ENCODE assay signal across 1 cellular context in the genomic region with DNA sequence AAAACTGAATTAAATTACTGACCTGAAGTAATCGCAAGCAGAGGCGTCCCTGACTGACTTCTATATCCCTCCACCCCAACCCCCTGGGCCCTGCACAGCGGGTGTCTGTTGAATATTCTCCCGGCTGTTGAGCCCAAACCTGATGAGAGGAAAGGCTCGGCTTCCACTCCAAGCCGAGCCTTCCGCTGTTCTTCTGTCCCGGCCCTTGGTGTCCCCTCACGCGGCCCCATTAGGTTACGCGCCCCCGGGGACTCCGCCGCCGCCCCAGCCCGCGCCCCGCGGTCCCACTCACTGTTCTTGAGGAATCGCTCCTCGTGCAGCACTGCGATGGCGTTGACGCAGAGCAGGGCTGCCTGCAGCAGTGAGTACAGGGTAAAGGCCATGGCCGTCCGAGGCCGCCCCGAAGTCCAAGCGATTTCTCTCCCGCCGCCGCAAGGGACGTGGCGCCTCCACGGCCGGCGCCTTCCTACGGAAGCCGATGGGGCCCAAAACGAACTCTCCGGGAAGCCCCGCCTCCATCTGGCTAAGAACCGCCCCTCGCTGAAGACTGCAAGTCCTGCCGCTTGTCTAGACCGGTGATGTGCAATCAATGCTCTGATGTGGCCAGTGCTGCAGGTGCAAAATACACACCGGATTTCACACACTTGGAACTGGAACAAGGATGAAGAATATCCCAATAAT.
TF ChIP-seq lines count a peak whose summit lies in the region.

A gene with protein sequence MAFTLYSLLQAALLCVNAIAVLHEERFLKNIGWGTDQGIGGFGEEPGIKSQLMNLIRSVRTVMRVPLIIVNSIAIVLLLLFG (minus strand): TSS at position 470 of the 681 bp plus-strand sequence. CDS start 87 bp downstream, at position 383.

TF ChIP-seq in GM12878, 131 proteins besides CTCF, POLR2A, EP300 and RAD21 (continued from another document):
- no peak for TF ChIP-seq SREBF1 (IDR thresholded peaks at IDR 0.05; ENCODE audit: low read length)
- no peak for TF ChIP-seq SIN3A (IDR thresholded peaks at IDR 0.05; ENCODE audit: low read depth, low read length)
- no peak for TF ChIP-seq NR2C2 (IDR thresholded peaks at IDR 0.05; ENCODE audit: borderline replicate concordance, control insufficient read depth, insufficient read length, low read depth)
- no peak for TF ChIP-seq RELA (IDR thresholded peaks at IDR 0.05; ENCODE audit: borderline replicate concordance, partially characterized antibody)
- TF ChIP-seq, protein P1, sequence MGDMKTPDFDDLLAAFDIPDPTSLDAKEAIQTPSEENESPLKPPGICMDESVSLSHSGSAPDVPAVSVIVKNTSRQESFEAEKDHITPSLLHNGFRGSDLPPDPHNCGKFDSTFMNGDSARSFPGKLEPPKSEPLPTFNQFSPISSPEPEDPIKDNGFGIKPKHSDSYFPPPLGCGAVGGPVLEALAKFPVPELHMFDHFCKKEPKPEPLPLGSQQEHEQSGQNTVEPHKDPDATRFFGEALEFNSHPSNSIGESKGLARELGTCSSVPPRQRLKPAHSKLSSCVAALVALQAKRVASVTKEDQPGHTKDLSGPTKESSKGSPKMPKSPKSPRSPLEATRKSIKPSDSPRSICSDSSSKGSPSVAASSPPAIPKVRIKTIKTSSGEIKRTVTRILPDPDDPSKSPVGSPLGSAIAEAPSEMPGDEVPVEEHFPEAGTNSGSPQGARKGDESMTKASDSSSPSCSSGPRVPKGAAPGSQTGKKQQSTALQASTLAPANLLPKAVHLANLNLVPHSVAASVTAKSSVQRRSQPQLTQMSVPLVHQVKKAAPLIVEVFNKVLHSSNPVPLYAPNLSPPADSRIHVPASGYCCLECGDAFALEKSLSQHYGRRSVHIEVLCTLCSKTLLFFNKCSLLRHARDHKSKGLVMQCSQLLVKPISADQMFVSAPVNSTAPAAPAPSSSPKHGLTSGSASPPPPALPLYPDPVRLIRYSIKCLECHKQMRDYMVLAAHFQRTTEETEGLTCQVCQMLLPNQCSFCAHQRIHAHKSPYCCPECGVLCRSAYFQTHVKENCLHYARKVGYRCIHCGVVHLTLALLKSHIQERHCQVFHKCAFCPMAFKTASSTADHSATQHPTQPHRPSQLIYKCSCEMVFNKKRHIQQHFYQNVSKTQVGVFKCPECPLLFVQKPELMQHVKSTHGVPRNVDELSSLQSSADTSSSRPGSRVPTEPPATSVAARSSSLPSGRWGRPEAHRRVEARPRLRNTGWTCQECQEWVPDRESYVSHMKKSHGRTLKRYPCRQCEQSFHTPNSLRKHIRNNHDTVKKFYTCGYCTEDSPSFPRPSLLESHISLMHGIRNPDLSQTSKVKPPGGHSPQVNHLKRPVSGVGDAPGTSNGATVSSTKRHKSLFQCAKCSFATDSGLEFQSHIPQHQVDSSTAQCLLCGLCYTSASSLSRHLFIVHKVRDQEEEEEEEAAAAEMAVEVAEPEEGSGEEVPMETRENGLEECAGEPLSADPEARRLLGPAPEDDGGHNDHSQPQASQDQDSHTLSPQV (IDR thresholded peaks at IDR 0.05): no peak
- no peak for TF ChIP-seq ZSCAN29 (IDR thresholded peaks at IDR 0.05)
- no peak for TF ChIP-seq SUZ12 (IDR thresholded peaks at IDR 0.05; ENCODE audit: unreplicated experiment)
- TF ChIP-seq, protein P2, sequence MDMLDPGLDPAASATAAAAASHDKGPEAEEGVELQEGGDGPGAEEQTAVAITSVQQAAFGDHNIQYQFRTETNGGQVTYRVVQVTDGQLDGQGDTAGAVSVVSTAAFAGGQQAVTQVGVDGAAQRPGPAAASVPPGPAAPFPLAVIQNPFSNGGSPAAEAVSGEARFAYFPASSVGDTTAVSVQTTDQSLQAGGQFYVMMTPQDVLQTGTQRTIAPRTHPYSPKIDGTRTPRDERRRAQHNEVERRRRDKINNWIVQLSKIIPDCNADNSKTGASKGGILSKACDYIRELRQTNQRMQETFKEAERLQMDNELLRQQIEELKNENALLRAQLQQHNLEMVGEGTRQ (IDR thresholded peaks at IDR 0.05; ENCODE audit: borderline replicate concordance, low read depth, low read length): no peak
- TF ChIP-seq, protein P3, sequence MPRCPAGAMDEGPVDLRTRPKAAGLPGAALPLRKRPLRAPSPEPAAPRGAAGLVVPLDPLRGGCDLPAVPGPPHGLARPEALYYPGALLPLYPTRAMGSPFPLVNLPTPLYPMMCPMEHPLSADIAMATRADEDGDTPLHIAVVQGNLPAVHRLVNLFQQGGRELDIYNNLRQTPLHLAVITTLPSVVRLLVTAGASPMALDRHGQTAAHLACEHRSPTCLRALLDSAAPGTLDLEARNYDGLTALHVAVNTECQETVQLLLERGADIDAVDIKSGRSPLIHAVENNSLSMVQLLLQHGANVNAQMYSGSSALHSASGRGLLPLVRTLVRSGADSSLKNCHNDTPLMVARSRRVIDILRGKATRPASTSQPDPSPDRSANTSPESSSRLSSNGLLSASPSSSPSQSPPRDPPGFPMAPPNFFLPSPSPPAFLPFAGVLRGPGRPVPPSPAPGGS (IDR thresholded peaks at IDR 0.05; ENCODE audit: borderline replicate concordance, insufficient read depth, low read depth, low read length, poor library complexity, severe bottlenecking): no peak
- TF ChIP-seq JUNB (IDR thresholded peaks at IDR 0.05): no peak
- no peak for TF ChIP-seq RFX5 (IDR thresholded peaks at IDR 0.05; ENCODE audit: low read depth, low read length)
- TF ChIP-seq, protein P4, sequence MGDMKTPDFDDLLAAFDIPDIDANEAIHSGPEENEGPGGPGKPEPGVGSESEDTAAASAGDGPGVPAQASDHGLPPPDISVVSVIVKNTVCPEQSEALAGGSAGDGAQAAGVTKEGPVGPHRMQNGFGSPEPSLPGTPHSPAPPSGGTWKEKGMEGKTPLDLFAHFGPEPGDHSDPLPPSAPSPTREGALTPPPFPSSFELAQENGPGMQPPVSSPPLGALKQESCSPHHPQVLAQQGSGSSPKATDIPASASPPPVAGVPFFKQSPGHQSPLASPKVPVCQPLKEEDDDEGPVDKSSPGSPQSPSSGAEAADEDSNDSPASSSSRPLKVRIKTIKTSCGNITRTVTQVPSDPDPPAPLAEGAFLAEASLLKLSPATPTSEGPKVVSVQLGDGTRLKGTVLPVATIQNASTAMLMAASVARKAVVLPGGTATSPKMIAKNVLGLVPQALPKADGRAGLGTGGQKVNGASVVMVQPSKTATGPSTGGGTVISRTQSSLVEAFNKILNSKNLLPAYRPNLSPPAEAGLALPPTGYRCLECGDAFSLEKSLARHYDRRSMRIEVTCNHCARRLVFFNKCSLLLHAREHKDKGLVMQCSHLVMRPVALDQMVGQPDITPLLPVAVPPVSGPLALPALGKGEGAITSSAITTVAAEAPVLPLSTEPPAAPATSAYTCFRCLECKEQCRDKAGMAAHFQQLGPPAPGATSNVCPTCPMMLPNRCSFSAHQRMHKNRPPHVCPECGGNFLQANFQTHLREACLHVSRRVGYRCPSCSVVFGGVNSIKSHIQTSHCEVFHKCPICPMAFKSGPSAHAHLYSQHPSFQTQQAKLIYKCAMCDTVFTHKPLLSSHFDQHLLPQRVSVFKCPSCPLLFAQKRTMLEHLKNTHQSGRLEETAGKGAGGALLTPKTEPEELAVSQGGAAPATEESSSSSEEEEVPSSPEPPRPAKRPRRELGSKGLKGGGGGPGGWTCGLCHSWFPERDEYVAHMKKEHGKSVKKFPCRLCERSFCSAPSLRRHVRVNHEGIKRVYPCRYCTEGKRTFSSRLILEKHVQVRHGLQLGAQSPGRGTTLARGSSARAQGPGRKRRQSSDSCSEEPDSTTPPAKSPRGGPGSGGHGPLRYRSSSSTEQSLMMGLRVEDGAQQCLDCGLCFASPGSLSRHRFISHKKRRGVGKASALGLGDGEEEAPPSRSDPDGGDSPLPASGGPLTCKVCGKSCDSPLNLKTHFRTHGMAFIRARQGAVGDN (IDR thresholded peaks at IDR 0.05): peak; percentile 50; the same call in 1 of the 2 replicates
- no peak for TF ChIP-seq MYC (IDR thresholded peaks at IDR 0.05; ENCODE audit: insufficient read depth, insufficient read length, insufficient replicate concordance, low read length, severe bottlenecking)
- TF ChIP-seq, protein P5, sequence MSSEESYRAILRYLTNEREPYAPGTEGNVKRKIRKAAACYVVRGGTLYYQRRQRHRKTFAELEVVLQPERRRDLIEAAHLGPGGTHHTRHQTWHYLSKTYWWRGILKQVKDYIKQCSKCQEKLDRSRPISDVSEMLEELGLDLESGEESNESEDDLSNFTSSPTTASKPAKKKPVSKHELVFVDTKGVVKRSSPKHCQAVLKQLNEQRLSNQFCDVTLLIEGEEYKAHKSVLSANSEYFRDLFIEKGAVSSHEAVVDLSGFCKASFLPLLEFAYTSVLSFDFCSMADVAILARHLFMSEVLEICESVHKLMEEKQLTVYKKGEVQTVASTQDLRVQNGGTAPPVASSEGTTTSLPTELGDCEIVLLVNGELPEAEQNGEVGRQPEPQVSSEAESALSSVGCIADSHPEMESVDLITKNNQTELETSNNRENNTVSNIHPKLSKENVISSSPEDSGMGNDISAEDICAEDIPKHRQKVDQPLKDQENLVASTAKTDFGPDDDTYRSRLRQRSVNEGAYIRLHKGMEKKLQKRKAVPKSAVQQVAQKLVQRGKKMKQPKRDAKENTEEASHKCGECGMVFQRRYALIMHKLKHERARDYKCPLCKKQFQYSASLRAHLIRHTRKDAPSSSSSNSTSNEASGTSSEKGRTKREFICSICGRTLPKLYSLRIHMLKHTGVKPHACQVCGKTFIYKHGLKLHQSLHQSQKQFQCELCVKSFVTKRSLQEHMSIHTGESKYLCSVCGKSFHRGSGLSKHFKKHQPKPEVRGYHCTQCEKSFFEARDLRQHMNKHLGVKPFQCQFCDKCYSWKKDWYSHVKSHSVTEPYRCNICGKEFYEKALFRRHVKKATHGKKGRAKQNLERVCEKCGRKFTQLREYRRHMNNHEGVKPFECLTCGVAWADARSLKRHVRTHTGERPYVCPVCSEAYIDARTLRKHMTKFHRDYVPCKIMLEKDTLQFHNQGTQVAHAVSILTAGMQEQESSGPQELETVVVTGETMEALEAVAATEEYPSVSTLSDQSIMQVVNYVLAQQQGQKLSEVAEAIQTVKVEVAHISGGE (CRISPR knock-in tag; IDR thresholded peaks at IDR 0.05): no peak
- TF ChIP-seq CBX3 (IDR thresholded peaks at IDR 0.05; ENCODE audit: borderline replicate concordance, low read depth): no peak
- TF ChIP-seq, protein P6, sequence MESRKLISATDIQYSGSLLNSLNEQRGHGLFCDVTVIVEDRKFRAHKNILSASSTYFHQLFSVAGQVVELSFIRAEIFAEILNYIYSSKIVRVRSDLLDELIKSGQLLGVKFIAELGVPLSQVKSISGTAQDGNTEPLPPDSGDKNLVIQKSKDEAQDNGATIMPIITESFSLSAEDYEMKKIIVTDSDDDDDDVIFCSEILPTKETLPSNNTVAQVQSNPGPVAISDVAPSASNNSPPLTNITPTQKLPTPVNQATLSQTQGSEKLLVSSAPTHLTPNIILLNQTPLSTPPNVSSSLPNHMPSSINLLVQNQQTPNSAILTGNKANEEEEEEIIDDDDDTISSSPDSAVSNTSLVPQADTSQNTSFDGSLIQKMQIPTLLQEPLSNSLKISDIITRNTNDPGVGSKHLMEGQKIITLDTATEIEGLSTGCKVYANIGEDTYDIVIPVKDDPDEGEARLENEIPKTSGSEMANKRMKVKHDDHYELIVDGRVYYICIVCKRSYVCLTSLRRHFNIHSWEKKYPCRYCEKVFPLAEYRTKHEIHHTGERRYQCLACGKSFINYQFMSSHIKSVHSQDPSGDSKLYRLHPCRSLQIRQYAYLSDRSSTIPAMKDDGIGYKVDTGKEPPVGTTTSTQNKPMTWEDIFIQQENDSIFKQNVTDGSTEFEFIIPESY (IDR thresholded peaks at IDR 0.05): no peak
- no peak for TF ChIP-seq MTA3 (IDR thresholded peaks at IDR 0.05; ENCODE audit: borderline replicate concordance, low read length)
- no peak for TF ChIP-seq BRCA1 (IDR thresholded peaks at IDR 0.05; ENCODE audit: low read depth, low read length)
- TF ChIP-seq DPF2 (IDR thresholded peaks at IDR 0.05): peak; percentile 47; the same call in 1 of the 2 replicates
- peak; percentile 47; the same call in 1 of the 2 replicates for TF ChIP-seq EED (IDR thresholded peaks at IDR 0.05; ENCODE audit: low read depth)
- no peak for TF ChIP-seq ATF7 (IDR thresholded peaks at IDR 0.05; ENCODE audit: low read depth)
- no peak for TF ChIP-seq FOS (IDR thresholded peaks at IDR 0.05; ENCODE audit: borderline replicate concordance, extremely low read depth, insufficient read length)
